ENCODE assay signal across 23 cellular contexts in the genomic region with DNA sequence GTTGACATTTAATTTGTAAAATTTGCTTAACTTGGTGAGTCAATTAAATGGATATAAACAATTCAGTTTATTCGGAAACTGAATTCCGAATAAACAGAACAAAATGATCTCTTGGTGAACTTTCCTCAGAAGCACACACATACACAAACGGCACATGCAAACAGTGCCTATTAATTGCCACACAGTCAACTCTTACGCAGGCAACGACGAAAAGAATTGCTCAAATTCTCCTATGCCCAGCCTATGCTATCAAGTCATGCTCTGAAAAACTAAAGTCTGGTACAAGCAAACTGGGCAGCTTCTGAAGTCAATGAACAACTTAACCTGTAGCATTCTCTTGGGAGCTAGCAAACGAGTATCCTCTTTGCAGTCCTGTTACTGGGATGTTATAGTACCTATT.
"Had no signal": no experiment of that assay in that cellular context is flagged by ENCODE, and none has a peak within 500 bp of the region (broad histone marks: within the 10 kb centered on the region; RNA-seq: fewer than 3 reads in every experiment).

No MANE protein-coding gene starts in this region.

- H3K4me1 ChIP-seq: SJSA1 had no signal

- H3K27ac ChIP-seq: SJSA1, SK-N-MC had no signal

- H3K4me3 ChIP-seq: MG63, SJSA1, SK-N-MC had no signal

- H3K27me3 ChIP-seq: MG63, SJSA1 had no signal

- H3K9me3 ChIP-seq: MG63, SJSA1 had no signal

- H3K36me3 ChIP-seq: MG63, SJSA1 had no signal

- FAIRE-seq: RCC 7860 had no signal

- DNase-seq: Karpas-422, KG1, MG63, NCI-H1092, NCI-H1105 treated with DMSO at 0.1 percent for 48 hours, NCI-H1417 treated with DMSO at 0.1 percent for 48 hours, NCI-H146, NCI-H1694 treated with DMSO at 0.1 percent for 48 hours, NCI-H1930, NCI-H2081 treated with DMSO at 0.1 percent for 48 hours, NCI-H2171, NCI-H226, NCI-H446, NCI-H510A, NCI-H524 treated with DMSO at 0.1 percent for 48 hours, NCI-H69, NCI-H774, Right ventricle myocardium superior, RPMI8226, SIG-M5 had no signal
